In genomic region chr3:30689202-30689641, GRCh38 we compare ENCODE assay signal across 8 cellular contexts.
DNase-seq lines count a peak whose midpoint lies in the region; ATAC-seq, FAIRE-seq and TF ChIP-seq lines count a peak whose summit lies in the region.

No MANE protein-coding gene starts in this region.

- H3K4me1 ChIP-seq in left ventricle myocardium inferior, result peaks cover 100% of the 10 kb centered on the region
- peaks cover 6 to 7% of the 10 kb centered on the region in 2 donors for H3K4me1 ChIP-seq in small intestine (ENCODE audit: control insufficient read depth in 2 of 2, insufficient read depth in 1 of 2, low read depth in 1 of 2, low read length in 1 of 2)
- peaks cover 5% of the 10 kb centered on the region for H3K4me1 ChIP-seq in endodermal cell (ENCODE audit: control insufficient read depth, insufficient read depth, low read length)

- H3K27me3 ChIP-seq in left ventricle myocardium inferior (ENCODE audit: low read depth) (no peaks in the 10 kb centered on the region), small intestine (ENCODE audit: control insufficient read depth in 2 of 2, insufficient read depth in 2 of 2, low read length in 2 of 2) (no peaks in the 10 kb centered on the region), endodermal cell (ENCODE audit: control insufficient read depth, insufficient read depth, low read length, poor library complexity, severe bottlenecking) (no peaks in the 10 kb centered on the region)

- peak overlapping the region; percentile 79 for H3K27ac ChIP-seq in left ventricle myocardium inferior (replicated peaks)
- H3K27ac ChIP-seq in small intestine (ENCODE audit: low read depth in 1 of 2, low read length in 1 of 2), result peak overlapping the region; percentile 76 to 84
- no peak overlapping the region for H3K27ac ChIP-seq in endodermal cell (ENCODE audit: low read depth, low read length)

- no peaks in the 10 kb centered on the region for H3K27me3 Mint-ChIP-seq in activated CD4-positive, alpha-beta memory T cell treated with anti-CD3 and anti-CD28 coated beads for 36 hours
- no peaks in the 10 kb centered on the region for H3K27me3 Mint-ChIP-seq in endodermal cell (ENCODE audit: insufficient read depth)

- H3K4me1 Mint-ChIP-seq in activated CD4-positive, alpha-beta memory T cell treated with anti-CD3 and anti-CD28 coated beads for 36 hours (ENCODE audit: low read depth), result peaks cover 75% of the 10 kb centered on the region
- peaks cover 22% of the 10 kb centered on the region for H3K4me1 Mint-ChIP-seq in endodermal cell

- H3K9me3 ChIP-seq in left ventricle myocardium inferior (replicated peaks) (no peaks in the 10 kb centered on the region), small intestine (ENCODE audit: control insufficient read depth, low read depth) (no peaks in the 10 kb centered on the region), endodermal cell (ENCODE audit: control insufficient read depth, low read length) (no peaks in the 10 kb centered on the region)

- POLR2A ChIA-PET in activated CD4-positive, alpha-beta memory T cell treated with anti-CD3 and anti-CD28 coated beads for 36 hours (lab: Charles Lee), result interaction anchor here (1.0 kb wide), 1 partner anchor 58 kb away, joined by 3 read pairs; no protein-coding TSS in a partner anchor

- CTCF ChIA-PET in activated CD4-positive, alpha-beta memory T cell treated with anti-CD3 and anti-CD28 coated beads for 36 hours (lab: Charles Lee), result interaction anchor here (1.0 to 1.3 kb wide), 2 partner anchors 85 to 490 kb away, joined by 3 to 4 read pairs; no protein-coding TSS in a partner anchor

- intact Hi-C loops in activated CD4-positive, alpha-beta memory T cell treated with anti-CD3 and anti-CD28 coated beads for 36 hours (cut with micrococcal nuclease), result no loop called here
- intact Hi-C loops in left ventricle myocardium inferior (cut with micrococcal nuclease), result loop anchor here (10.0 kb wide), 1 partner anchor 174 kb away; no protein-coding TSS in a partner anchor

- H3K36me3 ChIP-seq in left ventricle myocardium inferior (peaks cover 60% of the 10 kb centered on the region), small intestine (ENCODE audit: control insufficient read depth in 2 of 2, insufficient read depth in 2 of 2, low read length in 2 of 2) (peaks cover 0 to 6% of the 10 kb centered on the region in 2 donors), endodermal cell (ENCODE audit: control insufficient read depth, insufficient read depth, low read length) (peaks cover 64% of the 10 kb centered on the region)

- H3K4me3 Mint-ChIP-seq in activated CD4-positive, alpha-beta memory T cell treated with anti-CD3 and anti-CD28 coated beads for 36 hours, result no peak overlapping the region
- H3K4me3 Mint-ChIP-seq in endodermal cell, result no peak overlapping the region

- no peak for DNase-seq in activated CD4-positive, CD25-positive, alpha-beta regulatory T cell treated with anti-CD3 and anti-CD28 coated beads, Interleukin-2, amount 50 U/mL, for 72 hours
- DNase-seq in activated CD4-positive, alpha-beta memory T cell treated with anti-CD3 and anti-CD28 coated beads for 36 hours, result no peak
- DNase-seq in left ventricle myocardium inferior (no peak), small intestine (peak; percentile 87), endodermal cell (no peak), NCI-H1436 treated with DMSO at 0.1 percent for 48 hours (lab: John Stamatoyannopoulos, UW) (no peak)

- H3K4me3 ChIP-seq in left ventricle myocardium inferior, result peak overlapping the region; percentile 5
- no peak overlapping the region for H3K4me3 ChIP-seq in small intestine (ENCODE audit: low read depth in 1 of 2, low read length in 2 of 2)
- no peak overlapping the region for H3K4me3 ChIP-seq in endodermal cell (ENCODE audit: low read length)

- TF ChIP-seq CTCF in left ventricle myocardium inferior (IDR thresholded peaks at IDR 0.05; ENCODE audit: borderline replicate concordance) (no peak), endodermal cell (conservative IDR thresholded peaks at IDR 0.05) (no peak)

- ATAC-seq in activated CD4-positive, CD25-positive, alpha-beta regulatory T cell treated with anti-CD3 and anti-CD28 coated beads, Interleukin-2, amount 50 U/mL, for 24 hours, result peak; percentile 49 to 53
- no peak for ATAC-seq in HG03135 (IDR thresholded peaks at IDR 0.05; ENCODE audit: unreplicated experiment)

- H3K27ac Mint-ChIP-seq in activated CD4-positive, alpha-beta memory T cell treated with anti-CD3 and anti-CD28 coated beads for 36 hours, result peak overlapping the region; percentile 76
- H3K27ac Mint-ChIP-seq in endodermal cell, result no peak overlapping the region

- no peaks in the 10 kb centered on the region for H3K9me3 Mint-ChIP-seq in activated CD4-positive, alpha-beta memory T cell treated with anti-CD3 and anti-CD28 coated beads for 36 hours
- no peaks in the 10 kb centered on the region for H3K9me3 Mint-ChIP-seq in endodermal cell

- peaks cover 65% of the 10 kb centered on the region for H3K36me3 Mint-ChIP-seq in activated CD4-positive, alpha-beta memory T cell treated with anti-CD3 and anti-CD28 coated beads for 36 hours
- H3K36me3 Mint-ChIP-seq in endodermal cell (ENCODE audit: low read depth), result peaks cover 49% of the 10 kb centered on the region

- no peak overlapping the region for H3K9ac ChIP-seq in endodermal cell (ENCODE audit: extremely low read depth, low read length, poor library complexity, severe bottlenecking)

- no peak for FAIRE-seq in small intestine (lab: Jason Lieb, UNC)

- WGBS in small intestine, 3 donors, result 7 to 15% (median 12%) methylated on average over 5 of the region's 5 CpGs
- 94 to 95% methylated on average over 3 to 5 of the region's 5 CpGs for WGBS in endodermal cell (ENCODE audit: insufficient coverage in 1 of 2, insufficient read length in 1 of 2), 2 experiments
